Comparison of ENCODE assay signal across 8 cellular contexts in the genomic region with DNA sequence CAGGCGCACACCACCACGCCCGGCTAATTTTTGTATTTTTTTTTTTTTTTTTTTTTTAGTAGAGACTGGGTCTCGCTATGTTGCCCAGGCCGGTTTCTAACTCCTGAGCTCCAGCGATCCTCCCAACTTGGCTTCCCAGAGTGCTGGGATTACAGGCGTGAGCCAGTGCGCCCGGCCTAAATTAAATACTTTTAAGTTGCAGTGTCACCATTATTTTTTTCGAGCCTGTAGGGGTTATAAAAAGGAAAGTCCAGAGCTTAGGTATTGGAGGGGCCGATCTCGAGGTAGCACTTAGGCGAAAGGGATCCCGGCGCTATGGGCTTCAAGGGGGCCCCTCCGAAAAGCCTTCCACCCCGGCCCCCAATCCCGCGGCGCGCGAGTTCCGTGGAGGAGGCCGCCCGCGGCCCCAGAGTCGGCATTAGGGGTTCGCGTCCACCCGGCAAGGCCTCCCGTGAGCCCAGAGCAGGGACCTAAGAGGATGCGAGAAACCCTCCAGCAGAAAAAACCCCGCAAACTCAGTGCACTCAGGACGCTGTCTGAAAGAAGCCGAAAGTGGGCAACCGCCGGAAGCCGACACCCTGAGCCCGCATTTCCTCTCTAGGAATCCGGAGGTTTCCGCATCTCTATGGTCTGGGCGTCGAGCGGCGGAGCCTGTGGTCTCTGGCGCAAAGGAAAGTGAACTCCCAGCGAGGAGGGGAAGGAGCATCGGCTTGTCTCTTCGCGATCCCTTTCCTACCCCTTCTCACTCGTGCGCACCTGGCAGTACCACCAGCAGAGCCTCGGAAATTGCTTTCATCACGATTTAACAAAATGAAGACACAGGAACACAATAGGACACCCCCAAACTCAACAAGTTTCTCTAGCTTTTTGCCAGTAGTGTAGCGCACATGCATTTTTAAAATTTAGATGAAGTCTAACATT. TPM values are rescaled to one million over a fixed set of nuclear protein-coding genes. Genes with fewer than 3 reads are reported as not detected.
A peak's percentile ranks its signal among the peaks of the same experiment; 100 is the strongest.
DNase-seq lines count a peak whose midpoint lies in the region; ATAC-seq and TF ChIP-seq lines count a peak whose summit lies in the region.

No MANE protein-coding gene starts in this region.

- ATAC-seq in GM18909 (IDR thresholded peaks at IDR 0.05; ENCODE audit: poor library complexity, unreplicated experiment), result peak; percentile 84
- peak; percentile 86 for ATAC-seq in HG03159 (IDR thresholded peaks at IDR 0.05; ENCODE audit: unreplicated experiment)

- CTCF ChIA-PET in AG04449 (lab: Yijun Ruan, JAX), result interaction anchor here (1.1 to 2.3 kb wide), 6 partner anchors 9 to 74 kb away, joined by 3 to 9 read pairs (median 4); no protein-coding TSS in a partner anchor

- POLR2A ChIA-PET in AG04449 (lab: Yijun Ruan, JAX), result interaction anchor here (0.7 to 1.3 kb wide), 2 partner anchors 11 to 65 kb away, joined by 3 to 5 read pairs; no protein-coding TSS in a partner anchor

- DNase-seq in AG04449 (ENCODE audit: low read depth, low spot score) (no peak), NCI-H345 treated with DMSO at 0.1 percent for 48 hours (lab: John Stamatoyannopoulos, UW; ENCODE audit: unreplicated experiment) (peak; percentile 79), cerebellum (ENCODE audit: low spot score) (peak; percentile 89), kidney glomerular epithelial cell (lab: John Stamatoyannopoulos, UW) (peak; percentile 79)
- DNase-seq in activated CD4-positive, alpha-beta T cell treated with anti-CD3 and anti-CD28 coated beads for 1 hour, result peak; percentile 67
- DNase-seq in stimulated activated CD4-positive, alpha-beta T cell treated with anti-CD3 and anti-CD28 coated beads, Interleukin-15, amount 100 ng/mL, for 24 hours, result peak; percentile 85

- H3K4me3 ChIP-seq in AG04449 (ENCODE audit: low read depth, low read length), result peak overlapping the region; percentile 64

- TF ChIP-seq CTCF in AG04449 (IDR thresholded peaks at IDR 0.05; ENCODE audit: insufficient read depth, low read length, missing control alignments), result no peak

RNA-seq across cellular contexts. Expression of gene RGS9, which starts 14.1 kb away (rescaled TPM):
- 17.7 TPM for total RNA-seq in cerebellum
